In the genomic region with DNA sequence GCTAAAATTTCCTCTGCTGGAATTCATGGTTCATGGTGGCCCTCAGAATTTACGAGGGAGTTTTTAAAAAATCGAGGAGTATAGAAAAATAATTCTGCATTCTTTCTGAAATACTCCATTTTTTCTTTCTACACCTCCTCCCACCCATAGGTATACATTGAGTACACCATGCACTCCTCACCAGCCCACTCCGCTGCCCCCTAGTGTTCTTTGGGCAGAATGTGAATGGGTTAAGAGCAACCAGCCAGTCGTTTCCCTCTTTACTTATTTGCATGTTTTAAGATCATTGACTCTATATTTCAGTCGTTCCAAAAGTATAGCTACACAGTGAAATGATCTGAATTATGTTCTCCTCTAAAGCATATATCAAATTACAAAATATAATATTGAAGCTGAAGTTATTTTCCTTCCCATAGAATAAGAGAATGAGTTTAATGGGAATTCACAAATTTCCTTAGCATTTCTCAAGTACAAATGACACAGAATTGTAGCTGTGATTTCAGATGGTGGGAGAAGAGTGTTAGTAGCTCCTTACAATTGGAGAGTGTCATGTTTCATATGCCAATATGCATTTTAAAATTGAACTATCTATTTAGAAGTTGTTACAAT, we compare ENCODE assay signal across 8 cellular contexts.
DNase-seq lines count a peak whose midpoint lies in the region; ATAC-seq lines count a peak whose summit lies in the region.

No MANE protein-coding gene starts in this region.

- intact Hi-C loops in left colon (cut with DNase I, micrococcal nuclease): no loop called here

- no peaks in the 10 kb centered on the region for H3K36me3 ChIP-seq in MG63

- H3K4me3 ChIP-seq in MG63: no peak overlapping the region

- H3K9me3 ChIP-seq in MG63: no peaks in the 10 kb centered on the region

- no peaks in the 10 kb centered on the region for H3K27me3 ChIP-seq in MG63

- ATAC-seq in GM21390 (IDR thresholded peaks at IDR 0.05; ENCODE audit: unreplicated experiment) (peak; percentile 84), left colon (peak; percentile 70)

- peak; percentile 12 for DNase-seq in DMS 273 treated with DMSO at 0.1 percent for 48 hours (lab: John Stamatoyannopoulos, UW)
- peak; percentile 33 for DNase-seq in MG63
- DNase-seq in UCSD-AML1 (lab: John Stamatoyannopoulos, UW; ENCODE audit: unreplicated experiment): peak; percentile 13
- peak in 1 of 2 donors; percentile 31 for DNase-seq in left colon
- DNase-seq in mesenteric fat pad (ENCODE audit: low spot score): no peak
- DNase-seq in NCI-H1048 (lab: John Stamatoyannopoulos, UW): no peak
- DNase-seq in cerebellum (ENCODE audit: low spot score): no peak

Comparison
In these comparisons a context has a peak if more than half of its experiments do, and no peak if none do; other contexts are left out.
1. DNase-seq: peak in DMS 273 treated with DMSO at 0.1 percent for 48 hours (single experiment), MG63 (single experiment) and UCSD-AML1 (single experiment); none in mesenteric fat pad (single experiment), NCI-H1048 (single experiment) and cerebellum (single experiment).